25 cellular contexts compared by ENCODE assay signal in genomic region chr3:51580418-51580817, GRCh38.
"Had no signal": no experiment of that assay in that cellular context is flagged by ENCODE, and none has a peak within 500 bp of the region (broad histone marks: within the 10 kb centered on the region; RNA-seq: fewer than 3 reads in every experiment).

No MANE protein-coding gene starts in this region.

- H3K27me3 ChIP-seq: adrenal gland, SJCRH30 had no signal

- H3K9me3 Mint-ChIP-seq: activated CD4-positive, alpha-beta T cell treated with anti-CD3 and anti-CD28 coated beads, Interleukin-2, amount 10 ng/mL, durations not matched to agents 24 days and 14 days; activated naive CD4-positive, alpha-beta T cell treated with anti-CD3 and anti-CD28 coated beads for 36 hours; activated naive CD4-positive, alpha-beta T cell treated with anti-CD3 and anti-CD28 coated beads, Interleukin-2, amount 50 U/mL, for 72 hours; activated T-cell treated with anti-CD3 and anti-CD28 coated beads, Interleukin-2, amount 50 U/mL, for 24 hours; activated T-helper 1 cell treated with anti-CD3 and anti-CD28 coated beads, Interleukin-12 subunit alpha, Interleukin-12 subunit beta, Interleukin-2, Interleukin-4 antibody, amounts not matched to agents 30 ng/mL and 10 ng/mL and 1 ng/mL, durations not matched to agents 14 hours and 24 hours and 36 hours had no signal

- H3K36me3 ChIP-seq: adrenal gland, SJCRH30, WERI-Rb-1 had no signal

- H3K36me3 Mint-ChIP-seq: activated naive CD4-positive, alpha-beta T cell treated with anti-CD3 and anti-CD28 coated beads, Interleukin-2, amount 50 U/mL, for 72 hours had no signal

- FAIRE-seq: bronchial epithelial cell had no signal

- DNase-seq: activated CD4-positive, alpha-beta T cell treated with anti-CD3 and anti-CD28 coated beads, Interleukin-2, amount 10 ng/mL, durations not matched to agents 24 days and 14 days; activated CD4-positive, alpha-beta T cell treated with anti-CD3 and anti-CD28 coated beads, Interleukin-2, amount 50 U/mL, for 4 hours; activated CD8-positive, alpha-beta T cell treated with anti-CD3 and anti-CD28 coated beads, Interleukin-2, amount 10 ng/mL, durations not matched to agents 7 days and 5 days; activated gamma-delta T cell treated with Interleukin-2 at 50 U/mL for 16 hours; activated naive CD4-positive, alpha-beta T cell treated with anti-CD3 and anti-CD28 coated beads for 36 hours; activated T-cell treated with anti-CD3 and anti-CD28 coated beads, Interleukin-2, amount 50 U/mL, for 24 hours; caudate nucleus; cerebellar nuclear complex; NCI-H1105; NCI-H1417 treated with DMSO at 0.1 percent for 48 hours; NCI-H1930; NCI-H2081 treated with DMSO at 0.1 percent for 48 hours; NCI-H345; NCI-H524 treated with DMSO at 0.1 percent for 48 hours; SHP77; SJCRH30; T1000; WERI-Rb-1 had no signal

- H3K4me3 Mint-ChIP-seq: activated CD4-positive, alpha-beta T cell treated with anti-CD3 and anti-CD28 coated beads, Interleukin-2, amount 10 ng/mL, durations not matched to agents 24 days and 14 days; activated CD8-positive, alpha-beta T cell treated with anti-CD3 and anti-CD28 coated beads, Interleukin-2, amount 10 ng/mL, durations not matched to agents 7 days and 5 days; activated naive CD4-positive, alpha-beta T cell treated with anti-CD3 and anti-CD28 coated beads for 36 hours; activated T-cell treated with anti-CD3 and anti-CD28 coated beads, Interleukin-2, amount 50 U/mL, for 24 hours; activated T-helper 1 cell treated with anti-CD3 and anti-CD28 coated beads, Interleukin-12 subunit alpha, Interleukin-12 subunit beta, Interleukin-2, Interleukin-4 antibody, amounts not matched to agents 30 ng/mL and 10 ng/mL and 1 ng/mL, durations not matched to agents 14 hours and 24 hours and 36 hours; brain had no signal

- H3K4me3 ChIP-seq: adrenal gland, SJCRH30, SK-N-MC had no signal

- H3K9me3 ChIP-seq: adrenal gland had no signal

- H3K27ac ChIP-seq: adrenal gland, SJCRH30, SK-N-MC had no signal

- ATAC-seq: activated CD8-positive, alpha-beta T cell treated with anti-CD3 and anti-CD28 coated beads, Interleukin-2, amount 10 ng/mL, durations not matched to agents 7 days and 5 days; activated naive CD4-positive, alpha-beta T cell treated with anti-CD3 and anti-CD28 coated beads, Interleukin-2, amount 50 U/mL, for 72 hours; Panc1 had no signal

- H3K27ac Mint-ChIP-seq: activated CD4-positive, alpha-beta T cell treated with anti-CD3 and anti-CD28 coated beads, Interleukin-2, amount 10 ng/mL, durations not matched to agents 24 days and 14 days; activated CD8-positive, alpha-beta T cell treated with anti-CD3 and anti-CD28 coated beads, Interleukin-2, amount 10 ng/mL, durations not matched to agents 7 days and 5 days; activated naive CD4-positive, alpha-beta T cell treated with anti-CD3 and anti-CD28 coated beads for 36 hours; activated naive CD4-positive, alpha-beta T cell treated with anti-CD3 and anti-CD28 coated beads, Interleukin-2, amount 50 U/mL, for 72 hours; activated T-cell treated with anti-CD3 and anti-CD28 coated beads, Interleukin-2, amount 50 U/mL, for 24 hours; activated T-helper 1 cell treated with anti-CD3 and anti-CD28 coated beads, Interleukin-12 subunit alpha, Interleukin-12 subunit beta, Interleukin-2, Interleukin-4 antibody, amounts not matched to agents 30 ng/mL and 10 ng/mL and 1 ng/mL, durations not matched to agents 14 hours and 24 hours and 36 hours; brain had no signal

- H3K27me3 Mint-ChIP-seq: activated CD4-positive, alpha-beta T cell treated with anti-CD3 and anti-CD28 coated beads, Interleukin-2, amount 10 ng/mL, durations not matched to agents 24 days and 14 days; activated T-cell treated with anti-CD3 and anti-CD28 coated beads, Interleukin-2, amount 50 U/mL, for 24 hours; brain had no signal

- H3K4me1 ChIP-seq: adrenal gland, SJCRH30 had no signal
